ENCODE assay signal across 17 cellular contexts in the genomic region with DNA sequence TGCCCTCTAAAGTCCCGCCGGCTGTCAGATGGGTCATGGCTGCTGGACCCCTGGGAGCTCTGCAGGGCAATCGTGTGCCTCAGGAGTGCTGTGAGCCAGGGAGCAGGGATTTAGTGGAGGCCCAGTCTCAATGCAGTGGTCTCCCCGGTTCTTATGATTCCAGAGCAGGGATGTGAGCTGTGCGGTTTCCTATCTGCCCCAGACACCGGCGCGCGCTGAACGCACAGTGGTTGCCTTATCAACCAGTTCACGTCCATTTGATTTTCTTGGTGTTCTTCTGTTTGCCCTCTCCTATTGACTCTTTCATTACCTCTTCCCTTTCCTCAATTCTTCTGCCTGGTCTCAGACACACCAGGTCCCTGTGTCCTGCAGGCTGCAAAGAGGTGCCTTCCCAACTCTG. TPM values are rescaled to one million over a fixed set of nuclear protein-coding genes. Genes with fewer than 3 reads are reported as not detected.
"Had no signal": no experiment of that assay in that cellular context is flagged by ENCODE, and none has a peak within 500 bp of the region (broad histone marks: within the 10 kb centered on the region; RNA-seq: fewer than 3 reads in every experiment).

No MANE protein-coding gene starts in this region.

- DNase-seq: activated CD4-positive, alpha-beta T cell treated with anti-CD3 and anti-CD28 coated beads, Interleukin-2, amount 50 U/mL, for 1 hour; activated CD4-positive, CD25-positive, alpha-beta regulatory T cell treated with anti-CD3 and anti-CD28 coated beads, Interleukin-2, amount 50 U/mL, for 72 hours; activated CD8-positive, alpha-beta memory T cell treated with anti-CD3 and anti-CD28 coated beads for 24 hours; activated gamma-delta T cell; cerebellar nuclear complex; cortex of kidney; mesenchymal stem cell; naive B cell; pancreas; stimulated activated CD8-positive, alpha-beta memory T cell treated with anti-CD3 and anti-CD28 coated beads, Interleukin-4, amount 100 ng/mL, for 48 hours; stimulated activated naive CD4-positive, alpha-beta T cell had no signal

- H3K4me1 ChIP-seq: adrenal gland, breast epithelium, pancreas had no signal

- H2AFZ ChIP-seq: hepatocyte had no signal

- H3K27me3 ChIP-seq: hepatocyte, thyroid gland had no signal

- H3K79me2 ChIP-seq: hepatocyte had no signal

- H3K36me3 ChIP-seq: adrenal gland, breast epithelium, pancreas, thyroid gland had no signal

- H3K27ac ChIP-seq: adrenal gland, breast epithelium, hepatocyte, pancreas, thyroid gland had no signal

- H3K9me3 ChIP-seq: adrenal gland, breast epithelium, mucosa of descending colon, pancreas, thyroid gland had no signal

- H3K4me3 ChIP-seq: adrenal gland, breast epithelium, hepatocyte, mucosa of descending colon, pancreas, thyroid gland had no signal

- H3K4me2 ChIP-seq: hepatocyte had no signal

RNA-seq across cellular contexts. Expression of a gene that starts 55.5 kb away (rescaled TPM):
- total RNA-seq: renal cortical epithelial cell had no signal
